2 cellular contexts compared by ENCODE assay signal in genomic region chr19:11306337-11306736, GRCh38.
TF ChIP-seq lines count a peak whose summit lies in the region.

No MANE protein-coding gene starts in this region.

TF ChIP-seq in HEK293, 187 proteins besides CTCF, POLR2A, EP300 and RAD21:
- TF ChIP-seq ZNF121 (tag by site-specific recombination; IDR thresholded peaks at IDR 0.05) (0 out of 2 replicates have a peak, but pooled peaks have one; percentile 8), YY1 (tag by site-specific recombination; IDR thresholded peaks at IDR 0.05) (no peak)
TF ChIP-seq in HEK293: peak in this region for 1.

TF ChIP-seq in K562, 482 proteins besides CTCF, POLR2A, EP300 and RAD21:
- TF ChIP-seq ZC3H4 (CRISPR knock-in tag; IDR thresholded peaks at IDR 0.05; ENCODE audit: borderline replicate concordance) (no peak), RFX1 (IDR thresholded peaks at IDR 0.05) (peak; percentile 76)
